24 cellular contexts compared by ENCODE assay signal in genomic region chr17:79761894-79762570, GRCh38. TPM values are rescaled to one million over a fixed set of nuclear protein-coding genes. Genes with fewer than 3 reads are reported as not detected.
"Had no signal": no experiment of that assay in that cellular context is flagged by ENCODE, and none has a peak within 500 bp of the region (broad histone marks: within the 10 kb centered on the region; RNA-seq: fewer than 3 reads in every experiment).

No MANE protein-coding gene starts in this region.

- H3K4me1 Mint-ChIP-seq: activated CD4-positive, alpha-beta memory T cell treated with anti-CD3 and anti-CD28 coated beads, Interleukin-2, amount 10 ng/mL, durations not matched to agents 7 days and 5 days; activated CD4-positive, alpha-beta T cell treated with anti-CD3 and anti-CD28 coated beads, Interleukin-2, amount 10 ng/mL, durations not matched to agents 24 days and 14 days; activated naive CD8-positive, alpha-beta T cell treated with anti-CD3 and anti-CD28 coated beads for 36 hours; endodermal cell; nephron; stimulated activated naive B cell treated with anti-CD40 and anti-IgM and Interleukin-4, amounts not matched to agents 10 μg/mL and 1 μg/mL and 100 μg/mL, for 72 hours had no signal

- H3K9me3 ChIP-seq: esophagus squamous epithelium, gastrocnemius medialis, sigmoid colon, testis, vagina had no signal

- ATAC-seq: activated CD8-positive, alpha-beta memory T cell treated with anti-CD3 and anti-CD28 coated beads, Interleukin-2, amount 10 ng/mL, durations not matched to agents 7 days and 5 days; gastrocnemius medialis; left ventricle myocardium superior; stimulated activated naive B cell treated with anti-CD40 and anti-IgM and Interleukin-4, amounts not matched to agents 10 μg/mL and 1 μg/mL and 100 μg/mL, for 72 hours had no signal

- H3K4me3 Mint-ChIP-seq: activated CD4-positive, alpha-beta memory T cell treated with anti-CD3 and anti-CD28 coated beads, Interleukin-2, amount 10 ng/mL, durations not matched to agents 7 days and 5 days; activated CD4-positive, alpha-beta T cell treated with anti-CD3 and anti-CD28 coated beads, Interleukin-2, amount 10 ng/mL, durations not matched to agents 24 days and 14 days; activated CD8-positive, alpha-beta memory T cell treated with anti-CD3 and anti-CD28 coated beads, Interleukin-2, amount 10 ng/mL, durations not matched to agents 7 days and 5 days; activated naive CD8-positive, alpha-beta T cell treated with anti-CD3 and anti-CD28 coated beads for 36 hours; endodermal cell; nephron; stimulated activated naive B cell treated with anti-CD40 and anti-IgM and Interleukin-4, amounts not matched to agents 10 μg/mL and 1 μg/mL and 100 μg/mL, for 72 hours had no signal

- H3K36me3 Mint-ChIP-seq: activated CD8-positive, alpha-beta memory T cell treated with anti-CD3 and anti-CD28 coated beads, Interleukin-2, amount 10 ng/mL, durations not matched to agents 7 days and 5 days; activated naive CD8-positive, alpha-beta T cell treated with anti-CD3 and anti-CD28 coated beads for 36 hours; stimulated activated naive B cell treated with anti-CD40 and anti-IgM and Interleukin-4, amounts not matched to agents 10 μg/mL and 1 μg/mL and 100 μg/mL, for 72 hours had no signal

- H3K4me2 ChIP-seq: smooth muscle cell had no signal

- H3K27ac Mint-ChIP-seq: activated CD4-positive, alpha-beta memory T cell treated with anti-CD3 and anti-CD28 coated beads, Interleukin-2, amount 10 ng/mL, durations not matched to agents 7 days and 5 days; activated CD4-positive, alpha-beta T cell treated with anti-CD3 and anti-CD28 coated beads, Interleukin-2, amount 10 ng/mL, durations not matched to agents 24 days and 14 days; activated CD8-positive, alpha-beta memory T cell treated with anti-CD3 and anti-CD28 coated beads, Interleukin-2, amount 10 ng/mL, durations not matched to agents 7 days and 5 days; activated naive CD8-positive, alpha-beta T cell treated with anti-CD3 and anti-CD28 coated beads for 36 hours; endodermal cell; nephron; stimulated activated naive B cell treated with anti-CD40 and anti-IgM and Interleukin-4, amounts not matched to agents 10 μg/mL and 1 μg/mL and 100 μg/mL, for 72 hours had no signal

- H3K27me3 ChIP-seq: testis, vagina had no signal

- H3K4me1 ChIP-seq: gastrocnemius medialis, sigmoid colon, testis, vagina had no signal

- H3K27ac ChIP-seq: esophagus squamous epithelium, gastrocnemius medialis, sigmoid colon, testis, vagina had no signal

- DNase-seq: activated CD4-positive, alpha-beta memory T cell treated with anti-CD3 and anti-CD28 coated beads, Interleukin-2, amount 10 ng/mL, durations not matched to agents 7 days and 5 days; activated CD4-positive, alpha-beta T cell treated with anti-CD3 and anti-CD28 coated beads, Interleukin-2, amount 10 ng/mL, durations not matched to agents 24 days and 14 days; activated CD8-positive, alpha-beta memory T cell treated with anti-CD3 and anti-CD28 coated beads, Interleukin-2, amount 10 ng/mL, durations not matched to agents 7 days and 5 days; activated naive CD8-positive, alpha-beta T cell treated with anti-CD3 and anti-CD28 coated beads for 36 hours; activated T-cell treated with anti-CD3 and anti-CD28 coated beads for 4 hours; cerebellar nuclear complex; cortex of kidney; endodermal cell; esophagus squamous epithelium; gastrocnemius medialis; hippocampal formation; left ventricle myocardium superior; occipital lobe; sigmoid colon; stimulated activated CD4-positive, alpha-beta T cell treated with anti-CD3 and anti-CD28 coated beads, Interleukin-15, amount 100 ng/mL, for 24 hours; stimulated activated naive B cell treated with anti-CD40 and anti-IgM and Interleukin-4, amounts not matched to agents 10 μg/mL and 1 μg/mL and 100 μg/mL, for 72 hours; testis; trophoblast cell had no signal

- H3K36me3 ChIP-seq: esophagus squamous epithelium, gastrocnemius medialis, sigmoid colon, vagina had no signal

- H3K4me3 ChIP-seq: esophagus squamous epithelium, gastrocnemius medialis, sigmoid colon, smooth muscle cell, testis, vagina had no signal

- H3K9me3 Mint-ChIP-seq: activated CD4-positive, alpha-beta memory T cell treated with anti-CD3 and anti-CD28 coated beads, Interleukin-2, amount 10 ng/mL, durations not matched to agents 7 days and 5 days; activated CD4-positive, alpha-beta T cell treated with anti-CD3 and anti-CD28 coated beads, Interleukin-2, amount 10 ng/mL, durations not matched to agents 24 days and 14 days; activated naive CD8-positive, alpha-beta T cell treated with anti-CD3 and anti-CD28 coated beads for 36 hours; endodermal cell; nephron; stimulated activated naive B cell treated with anti-CD40 and anti-IgM and Interleukin-4, amounts not matched to agents 10 μg/mL and 1 μg/mL and 100 μg/mL, for 72 hours had no signal

RNA-seq across cellular contexts. Expression of gene ENPP7, which starts 31.3 kb away (rescaled TPM):
- total RNA-seq: activated CD4-positive, alpha-beta T cell treated with anti-CD3 and anti-CD28 coated beads, Interleukin-2, amount 10 ng/mL, durations not matched to agents 24 days and 14 days; activated naive CD8-positive, alpha-beta T cell treated with anti-CD3 and anti-CD28 coated beads for 36 hours; bronchial epithelial cell; endodermal cell; esophagus squamous epithelium; gastrocnemius medialis; left ventricle myocardium superior; occipital lobe; renal cortical epithelial cell; sigmoid colon; smooth muscle cell; T-helper 2 cell treated with Interferon-gamma antibody and Interleukin-4, amounts not matched to agents 100 ng/mL and 5 ng/mL, for 36 hours; vagina had no signal
